19 cellular contexts compared by ENCODE assay signal in the genomic region with DNA sequence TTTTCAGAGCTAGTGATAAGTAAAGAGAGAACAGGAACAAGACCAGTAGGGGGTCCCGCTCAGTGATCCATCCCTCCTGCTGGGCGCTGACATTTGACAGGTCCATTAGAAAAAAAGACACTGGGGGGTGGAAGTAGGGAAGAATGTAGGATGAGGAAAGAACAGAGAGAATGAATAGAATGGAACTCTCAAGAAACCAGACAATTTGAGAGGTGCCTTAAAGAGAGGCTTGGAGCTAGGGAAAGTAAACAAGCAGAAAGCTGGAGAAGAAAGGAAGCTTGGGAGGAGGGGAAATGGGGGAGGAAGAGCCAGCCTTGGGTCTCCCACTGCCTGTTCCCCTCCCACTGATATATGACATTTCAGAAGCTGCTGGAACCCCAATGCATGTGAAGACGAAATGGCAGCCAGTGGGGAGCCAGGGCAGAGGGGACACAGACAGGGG. TPM values are rescaled to one million over a fixed set of nuclear protein-coding genes. Genes with fewer than 3 reads are reported as not detected.
DNase-seq lines count a peak whose midpoint lies in the region; ATAC-seq and TF ChIP-seq lines count a peak whose summit lies in the region.
"Had no signal": no experiment of that assay in that cellular context is flagged by ENCODE, and none has a peak within 500 bp of the region (broad histone marks: within the 10 kb centered on the region; RNA-seq: fewer than 3 reads in every experiment).

No MANE protein-coding gene starts in this region.

- no peak overlapping the region for H3K9ac ChIP-seq in HUES48 (ENCODE audit: low read depth, low read length)

- H3K27ac ChIP-seq in HUES48 (ENCODE audit: low read depth, low read length): peak overlapping the region; percentile 91
- H3K27ac ChIP-seq: heart right ventricle, skin epidermis had no signal

- H3K36me3 Mint-ChIP-seq in neural crest cell (ENCODE audit: low read depth): peaks cover 40% of the 10 kb centered on the region

- TF ChIP-seq POLR2A in GM18505 (IDR thresholded peaks at IDR 0.05; ENCODE audit: borderline replicate concordance, extremely low read depth, insufficient read depth, insufficient read length): no peak

- no peaks in the 10 kb centered on the region for H3K9me3 ChIP-seq in HUES48 (ENCODE audit: control insufficient read depth, insufficient read depth, low read length)
- H3K9me3 ChIP-seq: heart right ventricle had no signal

- H3K4me1 Mint-ChIP-seq in neural crest cell: peaks cover 66% of the 10 kb centered on the region

- H3K4me3 Mint-ChIP-seq in neural crest cell: peak overlapping the region; percentile 42
- H3K4me3 Mint-ChIP-seq: activated T-cell treated with anti-CD3 and anti-CD28 coated beads, Interleukin-2, amount 50 U/mL, for 4 hours had no signal

- H3K36me3 ChIP-seq in HUES48 (ENCODE audit: control insufficient read depth, insufficient read depth, low read length): peaks cover 47% of the 10 kb centered on the region

- H3K27me3 ChIP-seq in HUES48 (ENCODE audit: control insufficient read depth, insufficient read depth, low read length): no peaks in the 10 kb centered on the region
- H3K27me3 ChIP-seq: heart right ventricle had no signal

- H3K9me3 Mint-ChIP-seq in neural crest cell: no peaks in the 10 kb centered on the region
- H3K9me3 Mint-ChIP-seq: activated T-cell treated with anti-CD3 and anti-CD28 coated beads, Interleukin-2, amount 50 U/mL, for 4 hours had no signal

- H3K4me3 ChIP-seq in HUES48 (ENCODE audit: low read depth, low read length): peak overlapping the region; percentile 75
- H3K4me3 ChIP-seq in choroid plexus epithelial cell (ENCODE audit: low read depth, low read length): peak overlapping the region; percentile 17
- H3K4me3 ChIP-seq: heart right ventricle, skin epidermis had no signal

- H3K27me3 Mint-ChIP-seq in neural crest cell (ENCODE audit: low read depth): peaks cover 16% of the 10 kb centered on the region

- no peak for ATAC-seq in GM18505 (IDR thresholded peaks at IDR 0.05; ENCODE audit: unreplicated experiment)
- no peak for ATAC-seq in GM21381 (IDR thresholded peaks at IDR 0.05; ENCODE audit: unreplicated experiment)
- ATAC-seq: activated CD4-positive, CD25-positive, alpha-beta regulatory T cell treated with anti-CD3 and anti-CD28 coated beads, Interleukin-2, amount 50 U/mL, for 24 hours; activated T-cell treated with anti-CD3 and anti-CD28 coated beads, Interleukin-2, amount 50 U/mL, for 4 hours; heart right ventricle; Panc1 had no signal

- peak; percentile 77 for DNase-seq in choroid plexus epithelial cell (ENCODE audit: low read depth)
- DNase-seq in neural crest cell (ENCODE audit: low read depth, low spot score): no peak
- DNase-seq in stimulated activated CD4-positive, alpha-beta T cell treated with anti-CD3 and anti-CD28 coated beads, Interleukin-12 subunit alpha, Interleukin-12 subunit beta, amount 100 ng/mL, for 4 hours: no peak
- DNase-seq: activated T-cell treated with anti-CD3 and anti-CD28 coated beads, Interleukin-2, amount 50 U/mL, for 4 hours; DMS153; erythroblast; heart right ventricle; IMR-90; NCI-H1105; NCI-H510A treated with DMSO at 0.1 percent for 48 hours; occipital lobe had no signal

- H3K27ac Mint-ChIP-seq in neural crest cell (ENCODE audit: unreplicated experiment): no peak overlapping the region

- H3K4me1 ChIP-seq in HUES48 (ENCODE audit: control insufficient read depth, insufficient read depth, low read length): peaks cover 53% of the 10 kb centered on the region

- TF ChIP-seq CTCF in choroid plexus epithelial cell (conservative IDR thresholded peaks at IDR 0.05; ENCODE audit: low read depth, low read length): no peak
- no peak for TF ChIP-seq CTCF in neural crest cell (conservative IDR thresholded peaks at IDR 0.05)

RNA-seq across cellular contexts. Expression of gene GABBR1, which starts 8.4 kb away (rescaled TPM):
- 79.7 and 91.6 TPM in 2 replicates for total RNA-seq in neural crest cell

RNA-seq across cellular contexts. Expression of gene MOG, which starts 32.4 kb away (rescaled TPM):
- not detected in 2 replicates for total RNA-seq in neural crest cell
- total RNA-seq: activated T-cell treated with anti-CD3 and anti-CD28 coated beads, Interleukin-2, amount 50 U/mL, for 4 hours; IMR-90; liver; occipital lobe had no signal

RNA-seq across cellular contexts. Expression of gene OR2H2, which starts 39.6 kb away (rescaled TPM):
- not detected in 2 replicates for total RNA-seq in neural crest cell
- total RNA-seq: activated T-cell treated with anti-CD3 and anti-CD28 coated beads, Interleukin-2, amount 50 U/mL, for 4 hours; chondrocyte; heart right ventricle; IMR-90; liver; occipital lobe had no signal

RNA-seq across cellular contexts. Expression of gene ZFP57, which starts 56.4 kb away (rescaled TPM):
- not detected in 2 replicates for total RNA-seq in neural crest cell
- total RNA-seq: activated T-cell treated with anti-CD3 and anti-CD28 coated beads, Interleukin-2, amount 50 U/mL, for 4 hours; chondrocyte; IMR-90; liver; occipital lobe had no signal
